8 cellular contexts compared by ENCODE assay signal in the genomic region with DNA sequence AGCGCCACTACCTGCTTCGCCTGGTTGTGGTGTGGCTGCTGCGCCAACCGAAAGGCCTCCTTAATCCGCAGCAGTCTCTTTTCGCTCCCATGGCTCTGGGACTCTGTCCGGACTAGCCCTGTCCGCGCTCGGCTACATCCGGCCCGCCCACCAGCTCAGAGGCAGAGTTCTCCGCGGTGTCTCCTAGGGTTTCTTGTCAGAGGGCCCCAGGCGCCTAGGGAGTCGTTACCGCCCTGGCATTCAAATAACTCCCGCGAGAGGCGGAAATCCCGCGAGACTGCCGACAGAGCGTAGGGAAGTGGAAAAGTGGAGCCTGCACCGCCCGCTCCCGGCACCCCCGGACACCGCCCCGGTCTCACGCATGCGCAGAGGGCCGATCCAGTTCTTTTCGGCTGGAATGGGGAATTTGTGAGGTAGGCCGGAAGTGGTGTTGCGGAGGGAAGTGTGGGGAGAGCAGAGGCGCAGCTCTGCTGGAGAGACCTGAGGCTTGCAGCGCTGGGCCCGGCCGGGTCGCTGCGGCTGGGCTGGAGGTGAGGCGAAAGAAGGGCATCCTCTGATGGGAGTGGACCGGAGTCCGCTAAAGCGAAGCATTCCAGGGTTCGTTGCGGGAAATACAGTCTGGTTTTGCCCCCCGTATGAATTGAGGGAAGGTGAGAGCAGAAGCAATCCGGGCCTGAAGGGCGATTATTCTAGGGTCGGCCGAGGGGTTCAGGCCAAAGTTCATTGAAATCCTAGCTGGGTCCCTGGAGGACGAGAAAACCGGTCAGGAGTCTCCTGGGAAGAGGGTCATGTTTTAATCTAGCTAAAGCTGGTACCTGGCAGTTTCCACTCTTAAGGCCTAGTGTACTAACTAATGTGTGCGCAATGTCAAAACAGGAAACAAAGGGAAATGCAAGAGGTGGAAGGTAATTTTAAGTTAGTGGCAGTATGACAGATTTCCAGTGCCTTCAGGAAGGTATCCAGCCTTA.
A peak's percentile ranks its signal among the peaks of the same experiment; 100 is the strongest.
DNase-seq lines count a peak whose midpoint lies in the region; ATAC-seq and TF ChIP-seq lines count a peak whose summit lies in the region.

A gene (plus strand): TSS at position 456 of the 968 bp plus-strand sequence. CDS start 5,151 bp downstream, outside the sequence.

- H3K27ac Mint-ChIP-seq in nephron progenitor cell: peak within 1 kb of the TSS; percentile 100
- peak within 1 kb of the TSS; percentile 100 for H3K27ac Mint-ChIP-seq in stimulated activated naive CD8-positive, alpha-beta T cell treated with anti-CD3 and anti-CD28 coated beads, Interleukin-15, amount 100 ng/mL, for 72 hours

- H3F3A ChIP-seq in MM.1S (ENCODE audit: insufficient read depth, low read length): peaks cover 7% of the 10 kb centered on the region

- no peaks in the 10 kb centered on the region for H3K27me3 ChIP-seq in HAP-1 (ENCODE audit: low read depth)
- no peaks in the 10 kb centered on the region for H3K27me3 ChIP-seq in MM.1S (replicated peaks; ENCODE audit: insufficient read depth, low read length)

- H3K27ac ChIP-seq in MM.1S (ENCODE audit: low read length): peak within 1 kb of the TSS; percentile 64

- TF ChIP-seq CTCF in MM.1S (IDR thresholded peaks at IDR 0.05; ENCODE audit: low read length): no peak
- TF ChIP-seq CTCF in nephron progenitor cell (IDR thresholded peaks at IDR 0.05): no peak

- in situ Hi-C loops in HAP-1 (cut with MboI; ENCODE audit: low sequenced_read_pairs): no loop called here

- H3K79me2 ChIP-seq in MM.1S (ENCODE audit: low read length): peaks cover 29% of the 10 kb centered on the region

- DNase-seq in HAP-1 (ENCODE audit: low spot score in 2 of 2): peak; percentile 97 to 100
- DNase-seq in MM.1S: peak; percentile 98
- peak; percentile 93 for DNase-seq in SIG-M5 (lab: John Stamatoyannopoulos, UW)
- peak; percentile 71 for DNase-seq in activated gamma-delta T cell (lab: John Stamatoyannopoulos, UW)
- DNase-seq in fibroblast of the conjunctiva (ENCODE audit: low read depth): peak; percentile 97
- DNase-seq in nephron progenitor cell: peak; percentile 100
- DNase-seq in stimulated activated naive CD8-positive, alpha-beta T cell treated with anti-CD3 and anti-CD28 coated beads, Interleukin-15, amount 100 ng/mL, for 72 hours: peak; percentile 98 to 99

- H3K4me2 ChIP-seq in MM.1S (ENCODE audit: low read depth, low read length): peak within 1 kb of the TSS; percentile 88

- peak within 1 kb of the TSS; percentile 97 for H3K4me3 Mint-ChIP-seq in nephron progenitor cell
- H3K4me3 Mint-ChIP-seq in stimulated activated naive CD8-positive, alpha-beta T cell treated with anti-CD3 and anti-CD28 coated beads, Interleukin-15, amount 100 ng/mL, for 72 hours: peak within 1 kb of the TSS; percentile 93 to 95

- H3K4me3 ChIP-seq in HAP-1 (peak within 1 kb of the TSS; percentile 70), MM.1S (ENCODE audit: low read length) (peak within 1 kb of the TSS; percentile 81)

- H3K9me3 Mint-ChIP-seq in nephron progenitor cell: peaks cover 8% of the 10 kb centered on the region
- peaks cover 0 to 3% of the 10 kb centered on the region in 2 donors for H3K9me3 Mint-ChIP-seq in stimulated activated naive CD8-positive, alpha-beta T cell treated with anti-CD3 and anti-CD28 coated beads, Interleukin-15, amount 100 ng/mL, for 72 hours

- H3K27me3 Mint-ChIP-seq in nephron progenitor cell (ENCODE audit: low read depth, poor library complexity): no peaks in the 10 kb centered on the region
- H3K27me3 Mint-ChIP-seq in stimulated activated naive CD8-positive, alpha-beta T cell treated with anti-CD3 and anti-CD28 coated beads, Interleukin-15, amount 100 ng/mL, for 72 hours: peaks cover 7% of the 10 kb centered on the region

- peaks cover 42% of the 10 kb centered on the region for H3K4me1 Mint-ChIP-seq in nephron progenitor cell
- H3K4me1 Mint-ChIP-seq in stimulated activated naive CD8-positive, alpha-beta T cell treated with anti-CD3 and anti-CD28 coated beads, Interleukin-15, amount 100 ng/mL, for 72 hours: peaks cover 45% of the 10 kb centered on the region

- H3K4me1 ChIP-seq in ES-I3 (ENCODE audit: insufficient read depth, low read length) (peaks cover 26% of the 10 kb centered on the region), HAP-1 (peaks cover 46% of the 10 kb centered on the region), MM.1S (ENCODE audit: low read length) (peaks cover 6% of the 10 kb centered on the region; the same call in 1 of the 2 replicates)

- H2AFZ ChIP-seq in MM.1S (ENCODE audit: low read length): peak within 1 kb of the TSS; percentile 93

- H3K9me3 ChIP-seq in ES-I3 (ENCODE audit: control insufficient read depth, insufficient read depth, low read length): no peaks in the 10 kb centered on the region
- H3K9me3 ChIP-seq in HAP-1: no peaks in the 10 kb centered on the region
- no peaks in the 10 kb centered on the region for H3K9me3 ChIP-seq in MM.1S (replicated peaks; ENCODE audit: insufficient read depth, low read length)

- peak; percentile 97 for ATAC-seq in stimulated activated naive CD8-positive, alpha-beta T cell treated with anti-CD3 and anti-CD28 coated beads, Interleukin-15, amount 100 ng/mL, for 72 hours

- H3K9ac ChIP-seq in ES-I3 (ENCODE audit: low read depth, low read length) (peak within 1 kb of the TSS; percentile 91), MM.1S (ENCODE audit: low read length) (peak within 1 kb of the TSS; percentile 76)

- H3K9me2 ChIP-seq in MM.1S (replicated peaks; ENCODE audit: insufficient read depth, low read length): no peaks in the 10 kb centered on the region

- H4K20me1 ChIP-seq in MM.1S (ENCODE audit: insufficient read depth, low read length): no peaks in the 10 kb centered on the region

- H3K36me3 ChIP-seq in ES-I3 (ENCODE audit: insufficient read depth, low read length) (no peaks in the 10 kb centered on the region; the same call in 1 of the 2 replicates), HAP-1 (replicated peaks) (peaks cover 8% of the 10 kb centered on the region), MM.1S (replicated peaks; ENCODE audit: insufficient read depth, low read length) (no peaks in the 10 kb centered on the region; the same call in 1 of the 2 replicates)

- peaks cover 43% of the 10 kb centered on the region for H3K36me3 Mint-ChIP-seq in nephron progenitor cell (ENCODE audit: low read depth)

Comparison
In these comparisons a context has a peak if more than half of its experiments do, and no peak if none do; other contexts are left out.
1. Peak in every context shown above with its lines: DNase-seq, ATAC-seq, H3K4me3 ChIP-seq and H3K27ac ChIP-seq.